In the genomic region with DNA sequence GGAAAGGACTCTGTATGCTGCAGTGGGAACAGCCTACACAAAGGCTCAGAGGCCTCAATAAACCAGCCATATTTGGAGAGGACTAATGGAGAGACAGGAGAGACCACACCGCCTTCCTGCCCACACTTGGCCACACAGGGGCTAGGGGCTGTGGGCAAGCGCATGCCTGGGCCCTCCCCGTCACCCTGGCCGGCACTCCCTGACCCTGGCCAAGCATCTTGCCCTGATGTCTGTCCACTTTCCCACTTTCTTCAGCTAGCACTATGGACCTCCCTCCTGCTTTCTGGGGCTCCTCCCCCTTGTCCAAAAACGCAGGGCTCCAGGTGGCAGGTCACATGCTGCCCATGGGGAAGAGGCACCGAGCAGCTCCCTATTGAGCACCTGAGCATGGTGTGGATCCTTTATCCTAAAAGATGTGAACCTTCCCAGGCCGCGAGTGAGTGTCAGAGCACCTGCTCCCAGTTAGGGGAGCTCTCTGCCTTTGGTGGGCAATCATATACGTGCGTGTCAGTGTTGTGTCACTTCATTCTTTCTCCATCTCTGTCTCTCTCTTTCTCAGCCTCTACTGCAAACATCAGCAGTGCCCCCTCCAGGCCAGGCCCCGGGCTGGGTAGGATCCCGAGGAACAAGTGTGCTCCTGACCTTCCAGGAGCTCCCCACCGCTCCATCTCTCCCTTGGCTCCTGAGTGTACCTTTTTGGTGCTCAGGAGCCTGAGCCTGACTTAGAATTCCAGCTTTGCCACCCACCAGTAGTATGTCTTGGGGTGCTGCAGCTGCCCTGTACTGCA, we compare ENCODE assay signal across 11 cellular contexts.
DNase-seq lines count a peak whose midpoint lies in the region; ATAC-seq, FAIRE-seq and TF ChIP-seq lines count a peak whose summit lies in the region.
"Had no signal": no experiment of that assay in that cellular context is flagged by ENCODE, and none has a peak within 500 bp of the region (broad histone marks: within the 10 kb centered on the region; RNA-seq: fewer than 3 reads in every experiment).

No MANE protein-coding gene starts in this region.

- H2AFZ ChIP-seq in DND-41 (ENCODE audit: low read depth, low read length) (no peak overlapping the region), H1 (ENCODE audit: low read length) (no peak overlapping the region)

- H2BK5ac ChIP-seq in H1 (ENCODE audit: low read depth, low read length) = peak overlapping the region; percentile 91

- H4K91ac ChIP-seq in H1 (replicated peaks; ENCODE audit: insufficient read length, low read length) = no peak overlapping the region

- peaks cover 65% of the 10 kb centered on the region for H3K4me1 ChIP-seq in DND-41 (ENCODE audit: insufficient read depth, low read length)
- peaks cover 0 to 33% (median 15%) of the 10 kb centered on the region in 4 experiments; a peak in 6 of 7 replicates for H3K4me1 ChIP-seq in H1 (replicated peaks in 1 of 4; ENCODE audit: control insufficient read depth in 3 of 4, insufficient read depth in 4 of 4, low read length in 3 of 4)
- H3K4me1 ChIP-seq in spleen = peaks cover 51 to 100% (median 81%) of the 10 kb centered on the region in 6 donors

- H4K5ac ChIP-seq in H1 (ENCODE audit: insufficient read length, low read depth, low read length) = no peak overlapping the region

- H2BK20ac ChIP-seq in H1 (ENCODE audit: low read length) = no peak overlapping the region; the same call in 1 of the 2 replicates

- H3K36me3 ChIP-seq in DND-41 (ENCODE audit: insufficient read depth, low read length) = peaks cover 57% of the 10 kb centered on the region
- H3K36me3 ChIP-seq in H1 (ENCODE audit: control insufficient read depth in 2 of 4, insufficient read depth in 4 of 4, low read length in 3 of 4) = peaks cover 0 to 16% (median 4%) of the 10 kb centered on the region in 4 experiments; a peak in 4 of 8 replicates
- peaks cover 0 to 47% (median 0%) of the 10 kb centered on the region in 6 donors for H3K36me3 ChIP-seq in spleen

- 90% methylated on average over 13 of the region's 13 CpGs; no CpG with 5 or more reads in 1 of the 2 experiments for WGBS in H1 (ENCODE audit: extremely low coverage in 1 of 2, insufficient coverage in 1 of 2, insufficient read length in 1 of 2, insufficient replicate concordance in 2 of 2, low coverage in 1 of 2, low lambda C conversion rate in 2 of 2, missing lambda C conversion rate in 1 of 2), 2 experiments
- 68 to 85% (median 70%) methylated on average over 13 of the region's 13 CpGs for WGBS in spleen, 5 donors

- H4K8ac ChIP-seq in H1 (ENCODE audit: extremely low read depth, insufficient read depth, low read length) = no peak overlapping the region

- in situ Hi-C loops in KBM-7 (cut with MboI; ENCODE audit: low pct_unique_long_range_greater_than_20kb, low sequenced_read_pairs) = no loop called here

- POLR2A ChIA-PET in H1 (lab: Charles Lee; ENCODE audit: partially characterized antibody) = interaction anchor here (0.8 to 2.4 kb wide), 7 partner anchors 9 to 39 kb away, joined by 3 to 10 read pairs (median 3); no protein-coding TSS in a partner anchor

- no peak for FAIRE-seq in H1 (lab: Jason Lieb, UNC)

- no peak for ATAC-seq in DND-41 (ENCODE audit: insufficient read depth, low read depth)
- ATAC-seq: stimulated activated naive CD8-positive, alpha-beta T cell treated with anti-CD3 and anti-CD28 coated beads, Interleukin-15, amount 100 ng/mL, for 72 hours had no signal

- no peak overlapping the region for H2BK12ac ChIP-seq in H1 (ENCODE audit: low read depth, low read length)

- H3K56ac ChIP-seq in H1 (replicated peaks; ENCODE audit: insufficient read length, low read depth, low read length) = no peak overlapping the region

- H3K79me2 ChIP-seq in DND-41 (ENCODE audit: insufficient read depth, low read length) (peaks cover 19% of the 10 kb centered on the region), H1 (ENCODE audit: control insufficient read depth in 1 of 2, insufficient read depth in 2 of 2, low read length in 2 of 2) (peaks cover 0 to 3% of the 10 kb centered on the region in 2 experiments; a peak in 1 of 4 replicates)

- H4K20me1 ChIP-seq in DND-41 (ENCODE audit: insufficient read depth, low read length) (no peaks in the 10 kb centered on the region; the same call in 1 of the 2 replicates), H1 (replicated peaks in 1 of 2; ENCODE audit: control insufficient read depth in 1 of 2, insufficient read depth in 2 of 2, low read length in 2 of 2) (peaks cover 0 to 10% of the 10 kb centered on the region in 2 experiments)

- TF ChIP-seq EP300 in H1 (IDR thresholded peaks at IDR 0.05; ENCODE audit: borderline replicate concordance in 1 of 2, low read depth in 2 of 2, low read length in 2 of 2) = no peak

- no peak overlapping the region for H3K9ac ChIP-seq in DND-41 (ENCODE audit: low read depth, low read length)
- no peak overlapping the region for H3K9ac ChIP-seq in H1 (replicated peaks in 1 of 4; ENCODE audit: extremely low read depth in 1 of 4, low read depth in 3 of 4, low read length in 3 of 4)

- CTCF ChIA-PET in H1 (lab: Charles Lee; ENCODE audit: partially characterized antibody) = interaction anchor here (0.6 to 3.0 kb wide), 23 partner anchors 8 to 898 kb away, joined by 3 to 14 read pairs (median 4); no protein-coding TSS in a partner anchor

- intact Hi-C loops in spleen (cut with DNase I; ENCODE audit: low total_unique reads) = no loop called here

- no peak overlapping the region for H2BK15ac ChIP-seq in H1 (ENCODE audit: low read length)

- no peak overlapping the region for H3K23ac ChIP-seq in H1 (ENCODE audit: insufficient read length)

- peak; percentile 39 to 56 for TF ChIP-seq RAD21 in H1 (IDR thresholded peaks at IDR 0.05 in 1 of 2, conservative IDR thresholded peaks at IDR 0.05 in 1 of 2; ENCODE audit: low read depth in 2 of 2, low read length in 2 of 2)

- H3K27me3 ChIP-seq in DND-41 (ENCODE audit: insufficient read depth, low read length, poor library complexity) (no peaks in the 10 kb centered on the region), H1 (replicated peaks in 1 of 4; ENCODE audit: control insufficient read depth in 3 of 4, extremely low read depth in 1 of 4, insufficient read depth in 3 of 4, low read length in 3 of 4) (no peaks in the 10 kb centered on the region), spleen (replicated peaks in 1 of 7) (no peaks in the 10 kb centered on the region)

- TF ChIP-seq CTCF in DND-41 (IDR thresholded peaks at IDR 0.05; ENCODE audit: borderline replicate concordance, extremely low read depth, low read length, poor library complexity, severe bottlenecking) (peak; percentile 12), LNCaP clone FGC (IDR thresholded peaks at IDR 0.05; ENCODE audit: control insufficient read depth, extremely low read depth, insufficient read depth) (0 out of 2 replicates have a peak, but pooled peaks have one; percentile 9), H1 (IDR thresholded peaks at IDR 0.05; ENCODE audit: control extremely low read depth in 1 of 3, insufficient read depth in 1 of 3, low read depth in 1 of 3, low read length in 3 of 3) (peak; percentile 26 to 40 (median 37); a peak in 2 of 4 replicates), spleen (IDR thresholded peaks at IDR 0.05 in 8 of 11, conservative IDR thresholded peaks at IDR 0.05 in 3 of 11) (no peak)

- no peaks in the 10 kb centered on the region for H3K9me3 ChIP-seq in DND-41 (ENCODE audit: insufficient read depth, low read length, severe bottlenecking)
- no peaks in the 10 kb centered on the region for H3K9me3 ChIP-seq in H1 (ENCODE audit: insufficient read depth in 2 of 2, low read depth in 1 of 2, low read length in 1 of 2)
- no peaks in the 10 kb centered on the region for H3K9me3 ChIP-seq in spleen
- H3K9me3 ChIP-seq: neutrophil had no signal

- no peak overlapping the region for H3K18ac ChIP-seq in H1 (ENCODE audit: extremely low read depth, low read length)

- H3K4me2 ChIP-seq in DND-41 (ENCODE audit: insufficient read depth, low read length) = no peak overlapping the region
- H3K4me2 ChIP-seq in H1 (ENCODE audit: insufficient read depth in 1 of 2, low read depth in 2 of 2, low read length in 2 of 2) = no peak overlapping the region

- H3K27ac ChIP-seq in DND-41 (ENCODE audit: low read length) (peak overlapping the region; percentile 68), H1 (ENCODE audit: low read depth, low read length) (no peak overlapping the region), spleen (peak overlapping the region in 5 of 8 donors; percentile 38 to 95 (median 61))
- H3K27ac ChIP-seq: neutrophil had no signal

- TF ChIP-seq POLR2A in H1 (IDR thresholded peaks at IDR 0.05; ENCODE audit: control extremely low read depth in 1 of 2, low read depth in 2 of 2, low read length in 2 of 2) (no peak), spleen (IDR thresholded peaks at IDR 0.05) (no peak)

- H2BK120ac ChIP-seq in H1 (replicated peaks; ENCODE audit: low read depth, low read length) = no peak overlapping the region

- H2AK5ac ChIP-seq in H1 (ENCODE audit: low read depth, low read length) = no peak overlapping the region; the same call in 1 of the 2 replicates

- H3K4me3 ChIP-seq in DND-41 (ENCODE audit: low read depth in 1 of 2, low read length in 2 of 2) (no peak overlapping the region), LNCaP clone FGC (ENCODE audit: low read depth, low read length) (no peak overlapping the region), H1 (ENCODE audit: extremely low read depth in 1 of 4, insufficient read depth in 2 of 4, low read depth in 3 of 4, low read length in 4 of 4) (no peak overlapping the region), spleen (no peak overlapping the region)

- no peak overlapping the region for H3K14ac ChIP-seq in H1 (ENCODE audit: insufficient read length)

- H3K79me1 ChIP-seq in H1 (ENCODE audit: low read depth, low read length) = peaks cover 17% of the 10 kb centered on the region

- DNase-seq in DND-41 = no peak
- no peak for DNase-seq in LNCaP clone FGC (ENCODE audit: low read depth)
- DNase-seq in H1 (ENCODE audit: low read depth in 1 of 2, low spot score in 2 of 2) = no peak
- DNase-seq in spleen = peak; percentile 72
- no peak for DNase-seq in effector CD4-positive, alpha-beta T cell
- no peak for DNase-seq in activated naive CD4-positive, alpha-beta T cell (lab: John Stamatoyannopoulos, UW)
- no peak for DNase-seq in KBM-7
- DNase-seq: activated gamma-delta T cell; NCI-H2107; stimulated activated naive CD8-positive, alpha-beta T cell treated with anti-CD3 and anti-CD28 coated beads, Interleukin-15, amount 100 ng/mL, for 72 hours had no signal

- no peak overlapping the region for H3K4ac ChIP-seq in H1 (replicated peaks; ENCODE audit: insufficient read length, low read depth, low read length)

- H3K23me2 ChIP-seq in H1 (ENCODE audit: low read depth, low read length) = peaks cover 3% of the 10 kb centered on the region

TF ChIP-seq in H1, 55 proteins besides CTCF, POLR2A, EP300 and RAD21 (continues in another document):
- TF ChIP-seq CTBP2 (IDR thresholded peaks at IDR 0.05; ENCODE audit: borderline replicate concordance, insufficient read depth, insufficient read length, low read length) = no peak
- no peak for TF ChIP-seq POLR2AphosphoS5 (IDR thresholded peaks at IDR 0.05; ENCODE audit: low read depth, low read length)

Comparison
In these comparisons a context has a peak if more than half of its experiments do, and no peak if none do; other contexts are left out.
1. CTCF ChIP-seq: peak in DND-41 (single experiment), LNCaP clone FGC (single experiment) and H1 (3 of 3); none in spleen (0 of 11).